In genomic region chr2:89834306-89834705, GRCh38 we compare ENCODE assay signal across 1 cellular context.
TF ChIP-seq lines count a peak whose summit lies in the region.

No MANE protein-coding gene starts in this region.

TF ChIP-seq in GM23338, 12 proteins besides CTCF, POLR2A, EP300 and RAD21:
- no peak for TF ChIP-seq ZNF462 (CRISPR knock-in tag; IDR thresholded peaks at IDR 0.05)
- TF ChIP-seq CREB1 (CRISPR knock-in tag; IDR thresholded peaks at IDR 0.05; ENCODE audit: low read depth): no peak
- TF ChIP-seq JUNB (IDR thresholded peaks at IDR 0.05; ENCODE audit: unreplicated experiment): no peak
- no peak for TF ChIP-seq EZH2phosphoT487 (IDR thresholded peaks at IDR 0.05; ENCODE audit: unreplicated experiment)
